ENCODE assay signal across 15 cellular contexts in the genomic region with DNA sequence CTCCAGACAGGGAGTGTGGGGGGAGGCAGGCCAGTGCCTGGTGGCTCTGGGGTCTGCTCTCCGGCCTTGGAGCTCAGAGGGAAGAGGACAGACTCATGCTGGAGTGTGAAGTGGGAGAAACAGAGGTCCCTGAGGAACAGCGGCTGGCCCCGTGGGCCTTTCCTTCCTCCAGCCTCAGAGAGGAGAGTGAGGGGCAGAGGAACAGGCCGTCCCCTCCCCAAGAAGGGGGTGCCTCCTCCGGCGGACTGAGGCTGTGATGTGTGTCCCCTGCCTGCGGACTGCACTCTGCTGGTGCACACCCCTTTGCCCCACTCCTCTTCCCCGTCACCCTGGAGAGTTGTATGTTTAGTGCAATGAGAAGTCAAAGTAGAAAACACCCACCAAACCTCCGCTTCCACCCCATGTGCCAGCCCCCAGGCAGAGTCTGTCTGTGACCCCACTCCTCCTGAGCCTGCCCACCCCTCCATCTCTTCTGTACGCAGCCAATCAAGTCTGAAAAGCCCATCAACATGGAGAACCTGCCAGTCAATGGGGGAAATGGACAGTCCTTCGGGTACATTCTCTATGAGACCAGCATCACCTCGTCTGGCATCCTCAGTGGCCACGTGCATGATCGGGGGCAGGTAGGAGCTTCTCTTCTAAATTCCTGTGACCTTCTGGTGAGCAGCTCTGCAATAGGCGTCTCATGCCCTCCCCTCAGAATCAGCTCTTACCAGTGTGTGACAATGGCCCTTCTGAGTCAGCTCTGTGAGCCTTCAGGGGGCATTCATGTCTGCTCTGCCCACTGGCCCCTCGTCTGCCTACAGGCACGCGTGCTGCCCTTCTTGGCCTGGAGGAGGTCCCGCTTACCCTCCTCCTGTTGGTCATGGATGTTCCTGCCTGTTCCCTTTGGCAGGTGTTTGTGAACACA. TPM values are rescaled to one million over a fixed set of nuclear protein-coding genes. Genes with fewer than 3 reads are reported as not detected.
DNase-seq lines count a peak whose midpoint lies in the region; ATAC-seq and TF ChIP-seq lines count a peak whose summit lies in the region.
"Had no signal": no experiment of that assay in that cellular context is flagged by ENCODE, and none has a peak within 500 bp of the region (broad histone marks: within the 10 kb centered on the region; RNA-seq: fewer than 3 reads in every experiment).

No MANE protein-coding gene starts in this region.

- H3K36me3 ChIP-seq in RWPE2 (ENCODE audit: low read depth) (no peaks in the 10 kb centered on the region), lower lobe of right lung (no peaks in the 10 kb centered on the region), sigmoid colon (peaks cover 0 to 85% (median 14%) of the 10 kb centered on the region in 4 donors), prostate gland (no peaks in the 10 kb centered on the region)
- H3K36me3 ChIP-seq: BLaER1 treated with 17β-estradiol and CSF1 and Interleukin-3, amounts not matched to agents 10 nM and 100 nM had no signal

- H3K4me3 ChIP-seq in RWPE2 (ENCODE audit: severe bottlenecking) (no peak overlapping the region), lower lobe of right lung (no peak overlapping the region), sigmoid colon (no peak overlapping the region), prostate gland (no peak overlapping the region)
- H3K4me3 ChIP-seq: BLaER1 treated with 17β-estradiol and CSF1 and Interleukin-3, amounts not matched to agents 10 nM and 100 nM; HAP-1 had no signal

- no peaks in the 10 kb centered on the region for H3K36me3 Mint-ChIP-seq in chondrocyte (ENCODE audit: low read depth)
- H3K36me3 Mint-ChIP-seq in MCF 10A (ENCODE audit: insufficient read depth, unreplicated experiment), result no peaks in the 10 kb centered on the region
- H3K36me3 Mint-ChIP-seq: CD4-positive, CD25-positive, alpha-beta regulatory T cell had no signal

- H3K9me3 ChIP-seq in RWPE2 (ENCODE audit: severe bottlenecking) (no peaks in the 10 kb centered on the region), lower lobe of right lung (no peaks in the 10 kb centered on the region), sigmoid colon (no peaks in the 10 kb centered on the region), prostate gland (no peaks in the 10 kb centered on the region)
- H3K9me3 ChIP-seq: BLaER1 treated with 17β-estradiol and CSF1 and Interleukin-3, amounts not matched to agents 10 nM and 100 nM; HAP-1 had no signal

- H3K9me3 Mint-ChIP-seq in chondrocyte (ENCODE audit: low read depth), result no peaks in the 10 kb centered on the region
- no peaks in the 10 kb centered on the region for H3K9me3 Mint-ChIP-seq in MCF 10A (ENCODE audit: unreplicated experiment)
- H3K9me3 Mint-ChIP-seq: CD4-positive, CD25-positive, alpha-beta regulatory T cell had no signal

- POLR2A ChIA-PET in MCF 10A (lab: Yijun Ruan, JAX), result no interaction called here

- CTCF ChIA-PET in MCF 10A (lab: Yijun Ruan, JAX), result interaction anchor here (0.7 kb wide), 1 partner anchor 140 kb away, joined by 3 read pairs; no protein-coding TSS in a partner anchor

- WGBS in sigmoid colon, 2 donors, result 93 to 94% methylated on average over 19 of the region's 19 CpGs
- WGBS in prostate gland, result 89% methylated on average over 19 of the region's 19 CpGs

- H3K4me1 Mint-ChIP-seq in chondrocyte (ENCODE audit: low read depth) (no peaks in the 10 kb centered on the region), MCF 10A (ENCODE audit: insufficient read depth, unreplicated experiment) (no peaks in the 10 kb centered on the region)
- H3K4me1 Mint-ChIP-seq: CD4-positive, CD25-positive, alpha-beta regulatory T cell had no signal

- H3K27ac Mint-ChIP-seq in chondrocyte (ENCODE audit: unreplicated experiment), result no peak overlapping the region
- H3K27ac Mint-ChIP-seq in MCF 10A (ENCODE audit: low read depth, unreplicated experiment), result no peak overlapping the region
- H3K27ac Mint-ChIP-seq: CD4-positive, CD25-positive, alpha-beta regulatory T cell had no signal

- H3K27me3 ChIP-seq in RWPE2 (ENCODE audit: insufficient read depth, poor library complexity, severe bottlenecking), result no peaks in the 10 kb centered on the region
- H3K27me3 ChIP-seq in lower lobe of right lung (ENCODE audit: low read depth), result no peaks in the 10 kb centered on the region
- H3K27me3 ChIP-seq in sigmoid colon, result no peaks in the 10 kb centered on the region
- H3K27me3 ChIP-seq in prostate gland (replicated peaks; ENCODE audit: insufficient read depth), result no peaks in the 10 kb centered on the region

- TF ChIP-seq CTCF in RWPE2 (IDR thresholded peaks at IDR 0.05; ENCODE audit: poor library complexity, severe bottlenecking), result no peak
- no peak for TF ChIP-seq CTCF in chondrocyte (IDR thresholded peaks at IDR 0.05)
- no peak for TF ChIP-seq CTCF in lower lobe of right lung (IDR thresholded peaks at IDR 0.05)
- TF ChIP-seq CTCF in sigmoid colon (IDR thresholded peaks at IDR 0.05), result no peak
- no peak for TF ChIP-seq CTCF in MCF 10A (IDR thresholded peaks at IDR 0.05; ENCODE audit: unreplicated experiment)
- no peak for TF ChIP-seq CTCF in prostate gland (IDR thresholded peaks at IDR 0.05)

- TF ChIP-seq EP300 in sigmoid colon (IDR thresholded peaks at IDR 0.05), result no peak

- TF ChIP-seq POLR2A in sigmoid colon (IDR thresholded peaks at IDR 0.05) (no peak), prostate gland (IDR thresholded peaks at IDR 0.05) (no peak)

- H3K4me1 ChIP-seq in RWPE2 (ENCODE audit: insufficient read depth, poor library complexity, severe bottlenecking) (no peaks in the 10 kb centered on the region), lower lobe of right lung (no peaks in the 10 kb centered on the region), sigmoid colon (no peaks in the 10 kb centered on the region), prostate gland (replicated peaks) (no peaks in the 10 kb centered on the region)
- H3K4me1 ChIP-seq: HAP-1 had no signal

- no peak for ATAC-seq in RWPE2 (ENCODE audit: low read depth)
- no peak for ATAC-seq in lower lobe of right lung
- ATAC-seq in HG03135 (IDR thresholded peaks at IDR 0.05; ENCODE audit: unreplicated experiment), result no peak

- H3K27ac ChIP-seq in RWPE2 (ENCODE audit: poor library complexity, severe bottlenecking), result no peak overlapping the region
- no peak overlapping the region for H3K27ac ChIP-seq in lower lobe of right lung
- no peak overlapping the region for H3K27ac ChIP-seq in sigmoid colon
- no peak overlapping the region for H3K27ac ChIP-seq in prostate gland
- H3K27ac ChIP-seq: BLaER1 treated with 17β-estradiol and CSF1 and Interleukin-3, amounts not matched to agents 10 nM and 100 nM; HL-60 had no signal

- H3K27me3 Mint-ChIP-seq in chondrocyte (ENCODE audit: low read depth) (peaks cover 8% of the 10 kb centered on the region), MCF 10A (ENCODE audit: insufficient read depth, unreplicated experiment) (no peaks in the 10 kb centered on the region)

- DNase-seq in RWPE2 (ENCODE audit: low spot score), result peak; percentile 28
- DNase-seq in chondrocyte (ENCODE audit: low spot score), result peak; percentile 88
- peak; percentile 14 for DNase-seq in lower lobe of right lung
- peak; percentile 50 for DNase-seq in sigmoid colon
- no peak for DNase-seq in T-helper 9 cell
- no peak for DNase-seq in MCF 10A (ENCODE audit: unreplicated experiment)
- DNase-seq in prostate gland (ENCODE audit: low spot score), result no peak
- DNase-seq: ACHN; CD4-positive, CD25-positive, alpha-beta regulatory T cell; DMS53; GF-D8 had no signal

- no TSS peak for BruUV-seq in MCF 10A (replicated peaks; lab: Mats Ljungman, UMichigan)

- no peak overlapping the region for H3K4me3 Mint-ChIP-seq in chondrocyte (ENCODE audit: unreplicated experiment)
- H3K4me3 Mint-ChIP-seq in MCF 10A (ENCODE audit: unreplicated experiment), result no peak overlapping the region
- H3K4me3 Mint-ChIP-seq: CD4-positive, CD25-positive, alpha-beta regulatory T cell had no signal

- intact Hi-C loops in lower lobe of right lung (cut with DNase I) (no loop called here), sigmoid colon (cut with DNase I) (no loop called here), MCF 10A (cut with micrococcal nuclease) (no loop called here), prostate gland (cut with DNase I) (no loop called here)

RNA-seq across cellular contexts. Expression of a gene that starts 39.0 kb away (rescaled TPM):
- total RNA-seq in chondrocyte (0.34 to 0.74 TPM (median 0.35 TPM) in 3 replicates), lower lobe of right lung (5.1 TPM), sigmoid colon (100 to 1,000 TPM in 1 of 4 donors, 10 to 100 TPM in 3; 30.8 to 108 (median 51.0) TPM), MCF 10A (2022) (11.1 and 17.0 TPM in 2 replicates), prostate gland (10 to 100 TPM; 45.6 to 60.0 TPM)
- polyA plus RNA-seq in sigmoid colon, result 10 to 100 TPM in 1 of 3 donors, 1 to 10 TPM in 2; 4.2 to 16.5 (median 6.0) TPM

RNA-seq across cellular contexts. Expression of a gene that starts 41.3 kb away (rescaled TPM):
- 0.27 to 0.62 TPM (median 0.37 TPM) in 3 replicates for total RNA-seq in chondrocyte
- 1.4 TPM for total RNA-seq in lower lobe of right lung
- under 1 TPM in 3 of 4 donors, not detected in 1; 0.16 to 0.28 (median 0.27) TPM for total RNA-seq in sigmoid colon
- polyA plus RNA-seq in sigmoid colon, result under 1 TPM in 1 of 3 donors, not detected in 2; 0.63 TPM
- total RNA-seq in MCF 10A (2022), result not detected in 2 replicates
- total RNA-seq in prostate gland, result 1 to 10 TPM; 3.9 to 4.9 TPM
- polyA plus RNA-seq: CD4-positive, CD25-positive, alpha-beta regulatory T cell had no signal

Comparison
In these comparisons a context has a peak if more than half of its experiments do, and no peak if none do; other contexts are left out.
1. DNase-seq: peak in RWPE2 (single experiment), chondrocyte (single experiment), lower lobe of right lung (single experiment) and sigmoid colon (single experiment); none in T-helper 9 cell (single experiment), MCF 10A (single experiment) and prostate gland (single experiment).